Comparison of ENCODE assay signal across 8 cellular contexts in the genomic region with DNA sequence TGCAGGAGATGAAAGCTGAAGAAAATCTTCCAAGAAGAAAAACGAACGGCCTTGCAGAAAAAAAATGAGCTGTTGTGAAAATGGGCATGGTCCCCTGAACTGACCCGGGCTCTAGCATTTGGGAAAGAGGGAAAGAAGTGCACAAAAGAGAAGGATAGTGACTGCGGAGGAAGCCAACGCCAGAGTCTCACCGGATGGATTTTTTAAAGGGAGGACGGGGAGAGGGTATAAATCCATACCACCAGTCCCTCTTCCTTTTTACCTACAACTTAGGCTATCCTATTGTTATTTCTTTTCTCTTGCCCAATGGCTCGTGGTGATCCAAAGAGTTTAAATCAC. TPM values are rescaled to one million over a fixed set of nuclear protein-coding genes. Genes with fewer than 3 reads are reported as not detected.
A peak's percentile ranks its signal among the peaks of the same experiment; 100 is the strongest.
DNase-seq lines count a peak whose midpoint lies in the region; ATAC-seq and TF ChIP-seq lines count a peak whose summit lies in the region.

No MANE protein-coding gene starts in this region.

- ATAC-seq in Panc1 (no peak), GM18520 (IDR thresholded peaks at IDR 0.05; ENCODE audit: unreplicated experiment) (no peak), GM18517 (IDR thresholded peaks at IDR 0.05; ENCODE audit: unreplicated experiment) (no peak)

- no peaks in the 10 kb centered on the region for H3K27me3 ChIP-seq in Panc1 (ENCODE audit: control insufficient read depth, insufficient read depth, low read length)
- H3K27me3 ChIP-seq in esophagus (ENCODE audit: control insufficient read depth in 1 of 2, insufficient read depth in 2 of 2, low read length in 2 of 2) = no peaks in the 10 kb centered on the region
- no peaks in the 10 kb centered on the region for H3K27me3 ChIP-seq in parathyroid adenoma (ENCODE audit: control insufficient read depth, insufficient read depth, low read length)

- peak overlapping the region; percentile 95 for H3K27ac ChIP-seq in Panc1 (ENCODE audit: low read length)
- no peak overlapping the region for H3K27ac ChIP-seq in esophagus (ENCODE audit: low read depth in 2 of 2, low read length in 1 of 2)
- H3K27ac ChIP-seq in parathyroid adenoma = peak overlapping the region; percentile 33

- H3K4me3 ChIP-seq in Panc1 (ENCODE audit: low read depth in 2 of 2, low read length in 2 of 2) (peak overlapping the region; percentile 90 to 99), esophagus (ENCODE audit: low read depth in 1 of 2, low read length in 2 of 2) (peak overlapping the region; percentile 76 to 83), parathyroid adenoma (ENCODE audit: low read depth, low read length) (peak overlapping the region; percentile 91)

- H3K9ac ChIP-seq in parathyroid adenoma = no peak overlapping the region

- WGBS in esophagus, 2 donors = 8 to 11% methylated on average over 8 of the region's 8 CpGs

- DNase-seq in GM10266 (ENCODE audit: extremely low spot score) (peak; percentile 17), Panc1 (ENCODE audit: low read depth, low spot score) (no peak), head of caudate nucleus (no peak), DMS79 (lab: John Stamatoyannopoulos, UW) (no peak)

- TF ChIP-seq CTCF in GM10266 (IDR thresholded peaks at IDR 0.05; ENCODE audit: control insufficient read depth, insufficient read depth, low read depth, missing control alignments) (no peak), Panc1 (IDR thresholded peaks at IDR 0.05) (no peak), parathyroid adenoma (IDR thresholded peaks at IDR 0.05) (no peak)

- peaks cover 4% of the 10 kb centered on the region; the same call in 1 of the 2 replicates for H3K36me3 ChIP-seq in Panc1 (ENCODE audit: control insufficient read depth, insufficient read depth, low read length)
- peaks cover 0 to 2% of the 10 kb centered on the region in 2 donors for H3K36me3 ChIP-seq in esophagus (ENCODE audit: control insufficient read depth in 2 of 2, insufficient read depth in 2 of 2, low read length in 1 of 2)
- H3K36me3 ChIP-seq in parathyroid adenoma (ENCODE audit: control insufficient read depth, insufficient read depth, low read length) = no peaks in the 10 kb centered on the region

- POLR2A ChIA-PET in Panc1 (lab: Charles Lee) = no interaction called here

- H3K4me1 ChIP-seq in Panc1 (ENCODE audit: control insufficient read depth, insufficient read depth, low read length) (peaks cover 16% of the 10 kb centered on the region), esophagus (ENCODE audit: control insufficient read depth in 2 of 2, insufficient read depth in 2 of 2, low read length in 1 of 2) (peaks cover 2 to 5% of the 10 kb centered on the region in 2 donors), parathyroid adenoma (peaks cover 6% of the 10 kb centered on the region)

- H3K79me2 ChIP-seq in parathyroid adenoma = peaks cover 5% of the 10 kb centered on the region

- peak overlapping the region; percentile 94 for H2AFZ ChIP-seq in parathyroid adenoma

- H3K4me2 ChIP-seq in parathyroid adenoma (ENCODE audit: low read length) = peak overlapping the region; percentile 97

- H3K9me3 ChIP-seq in Panc1 (ENCODE audit: control insufficient read depth, insufficient read depth, low read depth, low read length) (no peaks in the 10 kb centered on the region), esophagus (ENCODE audit: control insufficient read depth in 2 of 2, insufficient read depth in 1 of 2, low read depth in 1 of 2, low read length in 1 of 2) (peaks cover 0 to 3% of the 10 kb centered on the region in 2 donors), parathyroid adenoma (ENCODE audit: control insufficient read depth, low read length) (no peaks in the 10 kb centered on the region)

- intact Hi-C loops in Panc1 (cut with micrococcal nuclease; ENCODE audit: unreplicated experiment) = no loop called here
- intact Hi-C loops in head of caudate nucleus (cut with DNase I) = no loop called here

- BruUV-seq in Panc1 (replicated peaks; lab: Mats Ljungman, UMichigan) = no TSS peak

- CTCF ChIA-PET in Panc1 (lab: Charles Lee) = no interaction called here

- in situ Hi-C loops in Panc1 (cut with HindIII; ENCODE audit: low pct_unique_long_range_greater_than_20kb, low sequenced_read_pairs) = no loop called here

RNA-seq across cellular contexts. Expression of a gene that starts 0.6 kb away (rescaled TPM):
- total RNA-seq in Panc1 (2021; ENCODE audit: unreplicated experiment) = 13.8 TPM
- 6.4 TPM for polyA plus RNA-seq in Panc1 (2012; ENCODE audit: insufficient read length)
- 1 to 10 TPM in 1 of 2 donors, under 1 TPM in 1; 0.83 to 1.3 TPM for polyA plus RNA-seq in esophagus

RNA-seq across cellular contexts. Expression of a gene that starts 23.2 kb away (rescaled TPM):
- total RNA-seq in Panc1 (2021; ENCODE audit: unreplicated experiment) = 3.5 TPM
- polyA plus RNA-seq in Panc1 (2012; ENCODE audit: insufficient read length) = 5.3 TPM
- polyA plus RNA-seq in esophagus = under 1 TPM; 0.14 to 0.42 TPM

Comparison
In these comparisons a context has a peak if more than half of its experiments do, and no peak if none do; other contexts are left out.
1. H3K27ac ChIP-seq: peak in Panc1 (single experiment) and parathyroid adenoma (single experiment); none in esophagus (0 of 2).
2. Peak in every context shown above with its lines, with median percentiles within 50 percentile points of each other: H3K4me3 ChIP-seq.